ENCODE assay signal across 8 cellular contexts in genomic region chr2:88691339-88692183, GRCh38. TPM values are rescaled to one million over a fixed set of nuclear protein-coding genes. Genes with fewer than 3 reads are reported as not detected.
DNase-seq lines count a peak whose midpoint lies in the region; ATAC-seq and TF ChIP-seq lines count a peak whose summit lies in the region.

TSS of gene RPIA (plus strand) at chr2:88691673. CDS start at chr2:88691699, 26 bp downstream.

- DNase-seq in DMS53 (lab: John Stamatoyannopoulos, UW) (peak; percentile 100), OCI-M2 (lab: John Stamatoyannopoulos, UW; ENCODE audit: unreplicated experiment) (peak; percentile 70), activated T-cell treated with anti-CD3 and anti-CD28 coated beads for 4 hours (peak; percentile 99), epithelial cell of prostate (ENCODE audit: low read depth, low spot score) (peak; percentile 95), mucosa of gallbladder (ENCODE audit: low spot score) (peak; percentile 99)
- DNase-seq in stimulated activated CD8-positive, alpha-beta memory T cell treated with anti-CD3 and anti-CD28 coated beads, Interleukin-4, amount 100 ng/mL, for 4 hours (ENCODE audit: low read depth in 2 of 2, low spot score in 1 of 2), result peak; percentile 95 to 99

- 0 out of 2 replicates have a peak, but pooled peaks have one; percentile 15 for TF ChIP-seq EP300 in Ishikawa (IDR thresholded peaks at IDR 0.05; ENCODE audit: borderline replicate concordance)

- TF ChIP-seq RAD21 in Ishikawa (IDR thresholded peaks at IDR 0.05; ENCODE audit: low read depth), result no peak

- peak within 1 kb of the TSS; percentile 67 for H3K27ac ChIP-seq in epithelial cell of prostate

- peak; percentile 93 for ATAC-seq in GM21576 (IDR thresholded peaks at IDR 0.05; ENCODE audit: unreplicated experiment)

TF ChIP-seq in Ishikawa, 13 proteins besides CTCF, POLR2A, EP300 and RAD21:
- TF ChIP-seq TAF1 (IDR thresholded peaks at IDR 0.05; ENCODE audit: low read depth) (0 out of 2 replicates have a peak, but pooled peaks have one; percentile 60), FOXM1 (IDR thresholded peaks at IDR 0.05; ENCODE audit: borderline replicate concordance, low read depth) (no peak), CEBPB (IDR thresholded peaks at IDR 0.05) (peak; percentile 61), NFIC (IDR thresholded peaks at IDR 0.05) (peak; percentile 39; the same call in 1 of the 2 replicates), EGR1 (IDR thresholded peaks at IDR 0.05) (no peak; the same call in 1 of the 2 replicates), CREB1 (IDR thresholded peaks at IDR 0.05; ENCODE audit: low read depth) (peak; percentile 97), REST (IDR thresholded peaks at IDR 0.05; ENCODE audit: low read depth) (no peak), TCF12 (IDR thresholded peaks at IDR 0.05; ENCODE audit: low read depth) (peak; percentile 46; the same call in 1 of the 2 replicates), TEAD4 (IDR thresholded peaks at IDR 0.05) (0 out of 2 replicates have a peak, but pooled peaks have one; percentile 10), USF1 (IDR thresholded peaks at IDR 0.05) (peak; percentile 69), ZBTB7A (IDR thresholded peaks at IDR 0.05; ENCODE audit: low read depth) (peak; percentile 72), YY1 (IDR thresholded peaks at IDR 0.05; ENCODE audit: low read depth) (peak; percentile 52; the same call in 1 of the 2 replicates), MAX (IDR thresholded peaks at IDR 0.05) (peak; percentile 98)

RNA-seq across cellular contexts. Expression of gene RPIA, which starts in this region (rescaled TPM):
- total RNA-seq in mucosa of gallbladder, result 24.4 TPM

Comparison
In these comparisons a context has a peak if more than half of its experiments do, and no peak if none do; other contexts are left out.
1. Peak in every context shown above with its lines: DNase-seq, ATAC-seq and H3K27ac ChIP-seq.